In the genomic region with DNA sequence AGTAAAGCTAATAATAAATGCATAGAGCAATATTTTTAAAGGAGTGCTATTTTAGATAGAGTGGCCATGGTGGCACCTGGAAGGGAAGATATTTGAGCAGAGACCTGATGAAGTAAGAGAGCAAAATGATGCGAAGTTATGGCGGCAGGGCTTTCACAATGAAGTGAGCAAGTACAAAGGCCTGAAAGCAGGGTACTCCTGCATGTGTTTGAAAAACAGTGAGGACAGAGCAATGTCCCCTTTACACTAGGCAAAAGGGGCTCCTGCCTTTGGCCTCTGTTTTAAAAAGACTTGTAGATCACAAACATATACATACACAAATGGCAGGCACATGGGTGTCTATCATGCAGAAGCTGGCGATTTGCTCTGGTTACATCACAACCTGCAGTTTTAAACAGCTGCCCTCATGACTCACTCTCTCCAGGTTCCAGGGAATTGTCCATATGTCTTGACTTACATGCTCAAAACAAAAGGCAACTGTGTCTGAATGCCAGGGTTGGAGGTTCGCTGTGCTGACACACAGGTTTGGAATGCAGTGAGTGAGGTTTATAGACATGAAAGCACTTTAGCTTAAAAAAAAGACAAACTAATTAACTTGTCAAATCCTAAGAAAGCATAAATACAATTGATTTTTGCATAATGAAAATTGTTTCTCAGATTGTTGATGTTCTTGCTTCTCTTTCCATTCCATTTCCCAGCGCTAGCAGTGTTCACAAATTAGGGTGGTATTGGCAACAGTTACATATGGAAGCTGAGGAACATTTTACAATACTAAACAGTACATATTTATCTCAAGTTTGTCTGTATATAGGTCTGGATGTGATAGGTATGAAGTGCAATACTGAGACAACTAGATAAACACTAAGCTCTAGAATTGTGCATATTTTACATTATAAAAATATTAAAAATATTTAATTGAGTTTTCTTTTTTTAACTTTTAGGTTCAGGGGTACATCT, we compare ENCODE assay signal across 8 cellular contexts.
A peak's percentile ranks its signal among the peaks of the same experiment; 100 is the strongest.
DNase-seq lines count a peak whose midpoint lies in the region; ATAC-seq and TF ChIP-seq lines count a peak whose summit lies in the region.

No MANE protein-coding gene starts in this region.

- no peak overlapping the region for H3K4me3 ChIP-seq in astrocyte of the spinal cord (ENCODE audit: low read depth, low read length)
- H3K4me3 ChIP-seq in WERI-Rb-1 (ENCODE audit: low read depth, low read length), result no peak overlapping the region

- in situ Hi-C loops in astrocyte of the spinal cord (cut with HindIII; ENCODE audit: low sequenced_read_pairs), result no loop called here

- no peaks in the 10 kb centered on the region for H3K36me3 ChIP-seq in WERI-Rb-1

- DNase-seq in Ammon's horn (ENCODE audit: low spot score), result peak; percentile 6
- DNase-seq in HT1080 (ENCODE audit: low read depth), result peak; percentile 98
- DNase-seq in astrocyte of the spinal cord (ENCODE audit: low read depth, low spot score), result peak; percentile 98
- DNase-seq in kidney tubule cell (ENCODE audit: low spot score), result peak; percentile 95
- no peak for DNase-seq in WERI-Rb-1
- DNase-seq in stimulated activated CD4-positive, alpha-beta T cell treated with anti-CD3 and anti-CD28 coated beads, Interleukin-12 subunit alpha, Interleukin-12 subunit beta, amount 100 ng/mL, for 4 hours, result no peak

- TF ChIP-seq CTCF in astrocyte of the spinal cord (IDR thresholded peaks at IDR 0.05; ENCODE audit: low read depth, low read length) (no peak), WERI-Rb-1 (IDR thresholded peaks at IDR 0.05; ENCODE audit: low read depth, low read length) (no peak)

- ATAC-seq in HG02840 (IDR thresholded peaks at IDR 0.05; ENCODE audit: low FRiP score, unreplicated experiment) (no peak), GM21381 (IDR thresholded peaks at IDR 0.05; ENCODE audit: unreplicated experiment) (no peak)

- no peaks in the 10 kb centered on the region for H3K9me3 ChIP-seq in WERI-Rb-1 (ENCODE audit: severe bottlenecking)

- no peak overlapping the region for H3K27ac ChIP-seq in WERI-Rb-1

- no peaks in the 10 kb centered on the region for H3K27me3 ChIP-seq in WERI-Rb-1 (ENCODE audit: insufficient read depth, low read depth, severe bottlenecking)

Comparison
In these comparisons a context has a peak if more than half of its experiments do, and no peak if none do; other contexts are left out.
1. DNase-seq: peak in Ammon's horn (single experiment), HT1080 (single experiment), astrocyte of the spinal cord (single experiment) and kidney tubule cell (single experiment); none in WERI-Rb-1 (single experiment) and stimulated activated CD4-positive, alpha-beta T cell treated with anti-CD3 and anti-CD28 coated beads, Interleukin-12 subunit alpha, Interleukin-12 subunit beta, amount 100 ng/mL, for 4 hours (single experiment).